1 cellular context compared by ENCODE assay signal in genomic region chr2:61707984-61708852, GRCh38.
TF ChIP-seq lines count a peak whose summit lies in the region.

No MANE protein-coding gene starts in this region.

TF ChIP-seq in GM12878, 131 proteins besides CTCF, POLR2A, EP300 and RAD21 (continued from another document and continues in another):
- TF ChIP-seq ZNF592 (IDR thresholded peaks at IDR 0.05) (no peak), ZNF217 (IDR thresholded peaks at IDR 0.05) (no peak), ZZZ3 (IDR thresholded peaks at IDR 0.05; ENCODE audit: control insufficient read depth, insufficient read length, low read depth) (no peak), NFYA (IDR thresholded peaks at IDR 0.05; ENCODE audit: borderline replicate concordance, low read depth, low read length) (no peak), IKZF1 (conservative IDR thresholded peaks at IDR 0.05) (peak; percentile 89), ESRRA (IDR thresholded peaks at IDR 0.05; ENCODE audit: low read length) (peak; percentile 93), SRF (IDR thresholded peaks at IDR 0.05; ENCODE audit: low read depth in 2 of 2, low read length in 2 of 2) (no peak), ZBED1 (IDR thresholded peaks at IDR 0.05; ENCODE audit: borderline replicate concordance) (peak; percentile 68; the same call in 1 of the 2 replicates), YBX1 (IDR thresholded peaks at IDR 0.05) (no peak), BACH1 (IDR thresholded peaks at IDR 0.05; ENCODE audit: borderline replicate concordance) (peak; percentile 55; the same call in 1 of the 2 replicates), POU2F2 (IDR thresholded peaks at IDR 0.05; ENCODE audit: borderline replicate concordance, low read depth, low read length) (peak; percentile 40; the same call in 1 of the 3 replicates), MYC (IDR thresholded peaks at IDR 0.05; ENCODE audit: insufficient read depth, insufficient read length, insufficient replicate concordance, low read length, severe bottlenecking) (no peak), BHLHE40 (IDR thresholded peaks at IDR 0.05; ENCODE audit: borderline replicate concordance in 1 of 2, low read depth in 2 of 2, low read length in 1 of 2) (peak; percentile 84 to 88), TBL1XR1 (IDR thresholded peaks at IDR 0.05; ENCODE audit: low read depth, low read length) (peak; percentile 70; the same call in 1 of the 2 replicates), SMC3 (IDR thresholded peaks at IDR 0.05; ENCODE audit: borderline replicate concordance, low read length) (no peak), PAX5 (IDR thresholded peaks at IDR 0.05; ENCODE audit: borderline replicate concordance, low read depth, low read length) (peak; percentile 76; the same call in 1 of the 2 replicates), HCFC1 (IDR thresholded peaks at IDR 0.05; ENCODE audit: low read length) (no peak), NBN (IDR thresholded peaks at IDR 0.05) (peak; percentile 82), POLR2AphosphoS5 (IDR thresholded peaks at IDR 0.05; ENCODE audit: low read length) (0 out of 2 replicates have a peak, but pooled peaks have one; percentile 47), NKRF (conservative IDR thresholded peaks at IDR 0.05) (no peak), SPI1 (IDR thresholded peaks at IDR 0.05; ENCODE audit: borderline replicate concordance, insufficient read depth, low read depth, low read length) (peak; percentile 42; the same call in 1 of the 2 replicates), ZBTB4 (CRISPR knock-in tag; IDR thresholded peaks at IDR 0.05) (no peak), JUND (IDR thresholded peaks at IDR 0.05; ENCODE audit: low read depth, low read length) (peak; percentile 91; the same call in 1 of the 2 replicates), CREM (IDR thresholded peaks at IDR 0.05; ENCODE audit: low read depth) (peak; percentile 79; the same call in 1 of the 2 replicates), CBX5 (IDR thresholded peaks at IDR 0.05; ENCODE audit: low read depth) (no peak), IRF5 (IDR thresholded peaks at IDR 0.05; ENCODE audit: borderline replicate concordance) (no peak), GATAD2B (conservative IDR thresholded peaks at IDR 0.05; ENCODE audit: low read depth) (no peak), ZSCAN29 (IDR thresholded peaks at IDR 0.05) (no peak), SUZ12 (IDR thresholded peaks at IDR 0.05; ENCODE audit: unreplicated experiment) (no peak), ASH2L (IDR thresholded peaks at IDR 0.05; ENCODE audit: borderline replicate concordance, low read depth) (peak; percentile 71; the same call in 1 of the 2 replicates), CHD4 (IDR thresholded peaks at IDR 0.05) (no peak), PML (IDR thresholded peaks at IDR 0.05; ENCODE audit: low read length) (peak; percentile 21; the same call in 1 of the 2 replicates), MXI1 (IDR thresholded peaks at IDR 0.05; ENCODE audit: low read depth, low read length) (no peak), CBFB (IDR thresholded peaks at IDR 0.05; ENCODE audit: low read depth) (no peak), YY1 (IDR thresholded peaks at IDR 0.05; ENCODE audit: low read depth, low read length) (peak; percentile 87), RAD51 (IDR thresholded peaks at IDR 0.05) (peak; percentile 64), KLF5 (IDR thresholded peaks at IDR 0.05; ENCODE audit: partially characterized antibody) (no peak), SREBF1 (IDR thresholded peaks at IDR 0.05; ENCODE audit: low read length) (no peak), ATF3 (IDR thresholded peaks at IDR 0.05; ENCODE audit: borderline replicate concordance, extremely low read depth, low read depth, low read length) (no peak), RUNX3 (IDR thresholded peaks at IDR 0.05; ENCODE audit: low read length) (peak; percentile 75), ELK1 (IDR thresholded peaks at IDR 0.05; ENCODE audit: low read depth, low read length) (no peak), EGR1 (IDR thresholded peaks at IDR 0.05; ENCODE audit: borderline replicate concordance in 1 of 2, low read depth in 2 of 2, low read length in 2 of 2) (no peak), CEBPB (IDR thresholded peaks at IDR 0.05; ENCODE audit: borderline replicate concordance in 1 of 2, low read depth in 2 of 2, low read length in 2 of 2) (no peak), SMARCA5 (IDR thresholded peaks at IDR 0.05) (no peak), NFXL1 (IDR thresholded peaks at IDR 0.05; ENCODE audit: borderline replicate concordance) (no peak), RB1 (IDR thresholded peaks at IDR 0.05; ENCODE audit: borderline replicate concordance) (no peak), RELA (IDR thresholded peaks at IDR 0.05; ENCODE audit: borderline replicate concordance, partially characterized antibody) (peak; percentile 21), TARDBP (IDR thresholded peaks at IDR 0.05; ENCODE audit: borderline replicate concordance) (no peak), HDAC6 (IDR thresholded peaks at IDR 0.05; ENCODE audit: unreplicated experiment) (no peak), MLLT1 (IDR thresholded peaks at IDR 0.05) (0 out of 2 replicates have a peak, but pooled peaks have one; percentile 17), SUPT20H (IDR thresholded peaks at IDR 0.05; ENCODE audit: borderline replicate concordance, control insufficient read depth, low read depth, low read length) (no peak), KAT2A (conservative IDR thresholded peaks at IDR 0.05; ENCODE audit: control insufficient read depth, low read depth, low read length) (no peak), CBX3 (IDR thresholded peaks at IDR 0.05; ENCODE audit: borderline replicate concordance, low read depth) (no peak), USF2 (IDR thresholded peaks at IDR 0.05; ENCODE audit: borderline replicate concordance, low read depth, low read length) (no peak), BCL11A (IDR thresholded peaks at IDR 0.05; ENCODE audit: low read depth, low read length) (peak; percentile 71)
